In genomic region chr18:63850010-63850409, GRCh38 we compare ENCODE assay signal across 8 cellular contexts. TPM values are rescaled to one million over a fixed set of nuclear protein-coding genes. Genes with fewer than 3 reads are reported as not detected.
A peak's percentile ranks its signal among the peaks of the same experiment; 100 is the strongest.
DNase-seq lines count a peak whose midpoint lies in the region; ATAC-seq and TF ChIP-seq lines count a peak whose summit lies in the region.

No MANE protein-coding gene starts in this region.

- H3K27me3 Mint-ChIP-seq in CD8-positive, alpha-beta memory T cell, result peaks cover 0 to 12% of the 10 kb centered on the region in 2 donors

- no peak overlapping the region for H3K4me3 Mint-ChIP-seq in CD8-positive, alpha-beta memory T cell

- peaks cover 3% of the 10 kb centered on the region for H3K9me3 ChIP-seq in adipocyte (ENCODE audit: control insufficient read depth, low read length)
- no peaks in the 10 kb centered on the region for H3K9me3 ChIP-seq in neural cell (ENCODE audit: low read length)
- no peaks in the 10 kb centered on the region for H3K9me3 ChIP-seq in CD8-positive, alpha-beta memory T cell (ENCODE audit: low read length)

- TF ChIP-seq EP300 in neural cell (conservative IDR thresholded peaks at IDR 0.05; ENCODE audit: poor library complexity, severe bottlenecking), result no peak

- POLR2A ChIA-PET in CD8-positive, alpha-beta memory T cell (lab: Charles Lee), result no interaction called here

- no peaks in the 10 kb centered on the region for H3K4me1 ChIP-seq in adipocyte (ENCODE audit: control insufficient read depth, insufficient read depth, low read length)
- no peaks in the 10 kb centered on the region for H3K4me1 ChIP-seq in CD8-positive, alpha-beta memory T cell (ENCODE audit: insufficient read depth, low read length)

- no peaks in the 10 kb centered on the region for H3K9me2 ChIP-seq in neural cell (ENCODE audit: insufficient read depth, low read length)

- H3K36me3 ChIP-seq in GM06990 (ENCODE audit: control insufficient read depth, insufficient read depth, low read length) (no peaks in the 10 kb centered on the region), adipocyte (ENCODE audit: control insufficient read depth, insufficient read depth, low read length, severe bottlenecking) (no peaks in the 10 kb centered on the region), neural cell (ENCODE audit: insufficient read depth, low read length) (no peaks in the 10 kb centered on the region)
- no peaks in the 10 kb centered on the region for H3K36me3 ChIP-seq in CD8-positive, alpha-beta memory T cell (ENCODE audit: insufficient read depth, low read length)

- H3K27me3 ChIP-seq in GM06990 (replicated peaks; ENCODE audit: control insufficient read depth, insufficient read depth, low read length), result no peaks in the 10 kb centered on the region
- no peaks in the 10 kb centered on the region for H3K27me3 ChIP-seq in adipocyte (replicated peaks; ENCODE audit: control insufficient read depth, insufficient read depth, low read length)
- no peaks in the 10 kb centered on the region for H3K27me3 ChIP-seq in neural cell (ENCODE audit: insufficient read depth, low read depth, low read length)
- no peaks in the 10 kb centered on the region for H3K27me3 ChIP-seq in CD8-positive, alpha-beta memory T cell (ENCODE audit: insufficient read depth, low read length, poor library complexity, severe bottlenecking)

- no peak overlapping the region for H3K27ac ChIP-seq in neural cell (ENCODE audit: low read length)
- H3K27ac ChIP-seq in CD8-positive, alpha-beta memory T cell (ENCODE audit: low read depth, low read length), result no peak overlapping the region

- ATAC-seq in GM21576 (IDR thresholded peaks at IDR 0.05; ENCODE audit: unreplicated experiment) (peak; percentile 79), omental fat pad (ENCODE audit: low FRiP score) (no peak), HG02610 (IDR thresholded peaks at IDR 0.05; ENCODE audit: unreplicated experiment) (no peak)

- H3K36me3 Mint-ChIP-seq in CD8-positive, alpha-beta memory T cell, result no peaks in the 10 kb centered on the region

- peak; percentile 39 for TF ChIP-seq CTCF in GM06990 (IDR thresholded peaks at IDR 0.05; ENCODE audit: insufficient read depth, low read length, poor library complexity, severe bottlenecking)
- peak; percentile 54 for TF ChIP-seq CTCF in neural cell (IDR thresholded peaks at IDR 0.05; ENCODE audit: poor library complexity, severe bottlenecking)
- TF ChIP-seq CTCF in omental fat pad (IDR thresholded peaks at IDR 0.05), result no peak

- H3K27ac Mint-ChIP-seq in CD8-positive, alpha-beta memory T cell, result no peak overlapping the region

- H3K9me3 Mint-ChIP-seq in CD8-positive, alpha-beta memory T cell, result no peaks in the 10 kb centered on the region

- H4K20me1 ChIP-seq in neural cell (ENCODE audit: insufficient read depth), result no peaks in the 10 kb centered on the region

- CTCF ChIA-PET in CD8-positive, alpha-beta memory T cell (lab: Charles Lee), result no interaction called here

- no peak overlapping the region for H3K4me3 ChIP-seq in GM06990 (replicated peaks; ENCODE audit: low read depth, low read length)
- H3K4me3 ChIP-seq in adipocyte (ENCODE audit: low read length), result no peak overlapping the region
- no peak overlapping the region for H3K4me3 ChIP-seq in neural cell (ENCODE audit: low read length)
- no peak overlapping the region for H3K4me3 ChIP-seq in CD8-positive, alpha-beta memory T cell (ENCODE audit: low read length)

- no peak for DNase-seq in GM06990 (ENCODE audit: extremely low read depth, insufficient read length)
- peak; percentile 73 for DNase-seq in MV-4-11 (lab: John Stamatoyannopoulos, UW)
- DNase-seq in adipocyte (ENCODE audit: low read depth), result peak; percentile 78
- no peak for DNase-seq in omental fat pad (ENCODE audit: low spot score)
- DNase-seq in CD8-positive, alpha-beta memory T cell, result no peak

- H3K4me2 ChIP-seq in neural cell (ENCODE audit: low read length), result no peak overlapping the region

- no peaks in the 10 kb centered on the region for H3K4me1 Mint-ChIP-seq in CD8-positive, alpha-beta memory T cell

- H3K9ac ChIP-seq in adipocyte (ENCODE audit: low read length) (no peak overlapping the region), neural cell (ENCODE audit: low read length) (no peak overlapping the region)

- no peak overlapping the region for H2AFZ ChIP-seq in neural cell (ENCODE audit: low read depth, low read length)

- H3K79me2 ChIP-seq in neural cell (replicated peaks; ENCODE audit: insufficient read depth, low read length), result no peaks in the 10 kb centered on the region

- peak; percentile 53 for TF ChIP-seq RAD21 in neural cell (conservative IDR thresholded peaks at IDR 0.05)

- no peaks in the 10 kb centered on the region for H3F3A ChIP-seq in neural cell (ENCODE audit: insufficient read depth, low read length, poor library complexity, severe bottlenecking)

TF ChIP-seq in neural cell, 6 proteins besides CTCF, POLR2A, EP300 and RAD21:
- TF ChIP-seq SMC3 (conservative IDR thresholded peaks at IDR 0.05; ENCODE audit: poor library complexity) (peak; percentile 60), POLR2AphosphoS5 (IDR thresholded peaks at IDR 0.05) (no peak), MXI1 (conservative IDR thresholded peaks at IDR 0.05; ENCODE audit: poor library complexity, severe bottlenecking) (no peak), TAF1 (IDR thresholded peaks at IDR 0.05; ENCODE audit: low read depth) (no peak)
- TF ChIP-seq, protein P1, sequence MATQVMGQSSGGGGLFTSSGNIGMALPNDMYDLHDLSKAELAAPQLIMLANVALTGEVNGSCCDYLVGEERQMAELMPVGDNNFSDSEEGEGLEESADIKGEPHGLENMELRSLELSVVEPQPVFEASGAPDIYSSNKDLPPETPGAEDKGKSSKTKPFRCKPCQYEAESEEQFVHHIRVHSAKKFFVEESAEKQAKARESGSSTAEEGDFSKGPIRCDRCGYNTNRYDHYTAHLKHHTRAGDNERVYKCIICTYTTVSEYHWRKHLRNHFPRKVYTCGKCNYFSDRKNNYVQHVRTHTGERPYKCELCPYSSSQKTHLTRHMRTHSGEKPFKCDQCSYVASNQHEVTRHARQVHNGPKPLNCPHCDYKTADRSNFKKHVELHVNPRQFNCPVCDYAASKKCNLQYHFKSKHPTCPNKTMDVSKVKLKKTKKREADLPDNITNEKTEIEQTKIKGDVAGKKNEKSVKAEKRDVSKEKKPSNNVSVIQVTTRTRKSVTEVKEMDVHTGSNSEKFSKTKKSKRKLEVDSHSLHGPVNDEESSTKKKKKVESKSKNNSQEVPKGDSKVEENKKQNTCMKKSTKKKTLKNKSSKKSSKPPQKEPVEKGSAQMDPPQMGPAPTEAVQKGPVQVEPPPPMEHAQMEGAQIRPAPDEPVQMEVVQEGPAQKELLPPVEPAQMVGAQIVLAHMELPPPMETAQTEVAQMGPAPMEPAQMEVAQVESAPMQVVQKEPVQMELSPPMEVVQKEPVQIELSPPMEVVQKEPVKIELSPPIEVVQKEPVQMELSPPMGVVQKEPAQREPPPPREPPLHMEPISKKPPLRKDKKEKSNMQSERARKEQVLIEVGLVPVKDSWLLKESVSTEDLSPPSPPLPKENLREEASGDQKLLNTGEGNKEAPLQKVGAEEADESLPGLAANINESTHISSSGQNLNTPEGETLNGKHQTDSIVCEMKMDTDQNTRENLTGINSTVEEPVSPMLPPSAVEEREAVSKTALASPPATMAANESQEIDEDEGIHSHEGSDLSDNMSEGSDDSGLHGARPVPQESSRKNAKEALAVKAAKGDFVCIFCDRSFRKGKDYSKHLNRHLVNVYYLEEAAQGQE (IDR thresholded peaks at IDR 0.05; ENCODE audit: borderline replicate concordance), result no peak

RNA-seq across cellular contexts. Expression of gene SERPINB2, which starts 37.5 kb away (rescaled TPM):
- polyA plus RNA-seq in neural cell, result not detected in 2 replicates
- polyA minus RNA-seq in neural cell, result not detected in 2 replicates
- total RNA-seq in omental fat pad, result 100 to 1,000 TPM in 2 of 4 donors, under 1 TPM in 1, not detected in 1; 0.50 to 210 (median 122) TPM
- 1 to 10 TPM; 1.2 to 1.7 TPM for total RNA-seq in CD8-positive, alpha-beta memory T cell
- not detected for polyA plus RNA-seq in CD8-positive, alpha-beta memory T cell

RNA-seq across cellular contexts. Expression of gene SERPINB10, which starts 57.7 kb away (rescaled TPM):
- not detected in 2 replicates for polyA plus RNA-seq in neural cell
- polyA minus RNA-seq in neural cell, result not detected in 2 replicates
- total RNA-seq in omental fat pad, result 1 to 10 TPM in 1 of 4 donors, under 1 TPM in 2, not detected in 1; 0.31 to 1.7 (median 0.72) TPM
- total RNA-seq in CD8-positive, alpha-beta memory T cell, result not detected
- not detected for polyA plus RNA-seq in CD8-positive, alpha-beta memory T cell

Comparison
In these comparisons a context has a peak if more than half of its experiments do, and no peak if none do; other contexts are left out.
1. DNase-seq: peak in MV-4-11 (single experiment) and adipocyte (single experiment); none in GM06990 (single experiment), omental fat pad (single experiment) and CD8-positive, alpha-beta memory T cell (0 of 5).
2. CTCF ChIP-seq: peak in GM06990 (single experiment) and neural cell (single experiment); none in omental fat pad (0 of 3).